ENCODE assay signal across 8 cellular contexts in genomic region chr16:87780385-87780989, GRCh38.
DNase-seq lines count a peak whose midpoint lies in the region; ATAC-seq and TF ChIP-seq lines count a peak whose summit lies in the region.

No MANE protein-coding gene starts in this region.

- TF ChIP-seq CTCF in nephron progenitor cell (IDR thresholded peaks at IDR 0.05) = no peak

- H3K9me3 Mint-ChIP-seq in memory B cell = no peaks in the 10 kb centered on the region
- H3K9me3 Mint-ChIP-seq in nephron progenitor cell = no peaks in the 10 kb centered on the region

- ATAC-seq in GM21528 (IDR thresholded peaks at IDR 0.05; ENCODE audit: low FRiP score, unreplicated experiment) (peak; percentile 45), memory B cell (ENCODE audit: low read depth) (no peak), GM21825 (IDR thresholded peaks at IDR 0.05; ENCODE audit: unreplicated experiment) (no peak)

- H3K4me3 Mint-ChIP-seq in memory B cell = peak overlapping the region; percentile 46
- no peak overlapping the region for H3K4me3 Mint-ChIP-seq in nephron progenitor cell

- H3K27me3 Mint-ChIP-seq in memory B cell = no peaks in the 10 kb centered on the region
- H3K27me3 Mint-ChIP-seq in nephron progenitor cell (ENCODE audit: low read depth, poor library complexity) = peaks cover 17% of the 10 kb centered on the region

- H3K27ac Mint-ChIP-seq in memory B cell (peak overlapping the region; percentile 87), nephron progenitor cell (no peak overlapping the region)

- no peaks in the 10 kb centered on the region for H3K36me3 Mint-ChIP-seq in memory B cell
- H3K36me3 Mint-ChIP-seq in nephron progenitor cell (ENCODE audit: low read depth) = no peaks in the 10 kb centered on the region

- H3K4me1 Mint-ChIP-seq in memory B cell (peaks cover 18% of the 10 kb centered on the region), nephron progenitor cell (peaks cover 31% of the 10 kb centered on the region)

- DNase-seq in AML-193 (lab: John Stamatoyannopoulos, UW) = peak; percentile 90 to 92
- DNase-seq in OCI-M2 (lab: John Stamatoyannopoulos, UW; ENCODE audit: unreplicated experiment) = peak; percentile 25
- peak; percentile 81 for DNase-seq in activated effector memory CD4-positive, alpha-beta T cell treated with anti-CD3 and anti-CD28 coated beads, Interleukin-2, amount 50 U/mL, for 16 hours
- peak in 1 of 2 donors; percentile 28 for DNase-seq in memory B cell (ENCODE audit: low spot score in 2 of 2)
- DNase-seq in 8988T = no peak
- no peak for DNase-seq in nephron progenitor cell

Comparison
In these comparisons a context has a peak if more than half of its experiments do, and no peak if none do; other contexts are left out.
1. DNase-seq: peak in AML-193 (2 of 2), OCI-M2 (single experiment) and activated effector memory CD4-positive, alpha-beta T cell treated with anti-CD3 and anti-CD28 coated beads, Interleukin-2, amount 50 U/mL, for 16 hours (single experiment); none in 8988T (single experiment) and nephron progenitor cell (single experiment).